In the genomic region with DNA sequence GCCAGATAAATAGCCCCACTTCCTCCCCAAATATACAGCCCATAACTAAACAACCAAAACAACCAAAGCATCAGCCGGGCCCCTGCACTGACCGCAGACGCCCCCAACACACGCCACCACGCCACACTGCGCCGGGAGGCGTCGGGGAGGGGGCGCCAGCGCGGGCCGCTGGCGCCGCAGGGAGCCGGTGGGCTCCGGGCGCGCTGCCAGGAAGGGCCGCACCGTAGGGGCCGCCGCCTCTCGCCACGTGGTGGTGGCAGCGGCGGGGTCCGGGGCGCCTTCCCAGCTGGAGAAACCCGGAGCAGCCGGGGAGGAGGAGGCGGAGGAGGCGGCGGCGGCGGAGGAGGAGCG, we compare ENCODE assay signal across 1 cellular context.
TF ChIP-seq lines count a peak whose summit lies in the region.

No MANE protein-coding gene starts in this region.

TF ChIP-seq in K562, 482 proteins besides CTCF, POLR2A, EP300 and RAD21 (continues in another document):
- TF ChIP-seq NR4A1 (CRISPR knock-in tag; IDR thresholded peaks at IDR 0.05) (no peak), NR4A1 (tag; IDR thresholded peaks at IDR 0.05) (no peak), RFX7 (CRISPR knock-in tag; IDR thresholded peaks at IDR 0.05) (no peak), ZNF589 (CRISPR knock-in tag; IDR thresholded peaks at IDR 0.05; ENCODE audit: low read depth) (no peak), GATAD2B (IDR thresholded peaks at IDR 0.05; ENCODE audit: borderline replicate concordance) (peak; percentile 67; the same call in 1 of the 2 replicates), GTF2E2 (tag; IDR thresholded peaks at IDR 0.05) (no peak), KAT8 (IDR thresholded peaks at IDR 0.05; ENCODE audit: low read depth) (no peak), SREBF1 (IDR thresholded peaks at IDR 0.05; ENCODE audit: borderline replicate concordance, low read depth, low read length) (no peak), GATA2 (CRISPR knock-in tag; IDR thresholded peaks at IDR 0.05) (no peak), ZNF77 (CRISPR knock-in tag; IDR thresholded peaks at IDR 0.05) (no peak), ZBTB7A (IDR thresholded peaks at IDR 0.05; ENCODE audit: borderline replicate concordance, control insufficient read depth, low read depth, low read length) (peak; percentile 96), XRCC5 (IDR thresholded peaks at IDR 0.05; ENCODE audit: low read depth, low read length) (no peak), HNRNPL (IDR thresholded peaks at IDR 0.05; ENCODE audit: low read depth, low read length) (no peak), RBFOX2 (IDR thresholded peaks at IDR 0.05; ENCODE audit: low read depth, low read length) (peak; percentile 56), CSDE1 (IDR thresholded peaks at IDR 0.05) (no peak), PHF8 (IDR thresholded peaks at IDR 0.05; ENCODE audit: borderline replicate concordance, low read length) (peak; percentile 16; the same call in 1 of the 2 replicates), TEAD4 (IDR thresholded peaks at IDR 0.05; ENCODE audit: low read length) (no peak), TEAD4 (CRISPR knock-in tag; IDR thresholded peaks at IDR 0.05; ENCODE audit: borderline replicate concordance) (no peak), NBN (IDR thresholded peaks at IDR 0.05; ENCODE audit: low read depth) (no peak), BCL6 (CRISPR knock-in tag; IDR thresholded peaks at IDR 0.05) (no peak), ZC3H11A (IDR thresholded peaks at IDR 0.05; ENCODE audit: low read depth, low read length) (no peak), TSC22D4 (tag; IDR thresholded peaks at IDR 0.05) (no peak), HCFC1 (IDR thresholded peaks at IDR 0.05; ENCODE audit: low read depth, low read length) (no peak), NFIC (IDR thresholded peaks at IDR 0.05) (peak; percentile 49; the same call in 1 of the 2 replicates), CCNT2 (IDR thresholded peaks at IDR 0.05; ENCODE audit: borderline replicate concordance, extremely low read depth, insufficient read length, low read depth, low read length) (peak; percentile 40), MYC (IDR thresholded peaks at IDR 0.05; ENCODE audit: low read depth, low read length) (peak; percentile 40), MYC (CRISPR knock-in tag; IDR thresholded peaks at IDR 0.05; ENCODE audit: borderline replicate concordance, low read depth) (no peak), ZNF239 (CRISPR knock-in tag; IDR thresholded peaks at IDR 0.05) (no peak), NR2F6 (CRISPR knock-in tag; IDR thresholded peaks at IDR 0.05) (no peak), TAF7 (tag; IDR thresholded peaks at IDR 0.05) (no peak), ZNF41 (CRISPR knock-in tag; conservative IDR thresholded peaks at IDR 0.05) (no peak), DPF2 (IDR thresholded peaks at IDR 0.05) (0 out of 2 replicates have a peak, but pooled peaks have one; percentile 8), WHSC1 (IDR thresholded peaks at IDR 0.05; ENCODE audit: low read length) (no peak), ZNF134 (CRISPR knock-in tag; conservative IDR thresholded peaks at IDR 0.05) (no peak), NUFIP1 (IDR thresholded peaks at IDR 0.05; ENCODE audit: partially characterized antibody) (no peak)
- TF ChIP-seq, protein P1, sequence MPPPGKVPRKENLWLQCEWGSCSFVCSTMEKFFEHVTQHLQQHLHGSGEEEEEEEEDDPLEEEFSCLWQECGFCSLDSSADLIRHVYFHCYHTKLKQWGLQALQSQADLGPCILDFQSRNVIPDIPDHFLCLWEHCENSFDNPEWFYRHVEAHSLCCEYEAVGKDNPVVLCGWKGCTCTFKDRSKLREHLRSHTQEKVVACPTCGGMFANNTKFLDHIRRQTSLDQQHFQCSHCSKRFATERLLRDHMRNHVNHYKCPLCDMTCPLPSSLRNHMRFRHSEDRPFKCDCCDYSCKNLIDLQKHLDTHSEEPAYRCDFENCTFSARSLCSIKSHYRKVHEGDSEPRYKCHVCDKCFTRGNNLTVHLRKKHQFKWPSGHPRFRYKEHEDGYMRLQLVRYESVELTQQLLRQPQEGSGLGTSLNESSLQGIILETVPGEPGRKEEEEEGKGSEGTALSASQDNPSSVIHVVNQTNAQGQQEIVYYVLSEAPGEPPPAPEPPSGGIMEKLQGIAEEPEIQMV (tag; conservative IDR thresholded peaks at IDR 0.05; ENCODE audit: low read depth), result no peak
- TF ChIP-seq, protein P2, sequence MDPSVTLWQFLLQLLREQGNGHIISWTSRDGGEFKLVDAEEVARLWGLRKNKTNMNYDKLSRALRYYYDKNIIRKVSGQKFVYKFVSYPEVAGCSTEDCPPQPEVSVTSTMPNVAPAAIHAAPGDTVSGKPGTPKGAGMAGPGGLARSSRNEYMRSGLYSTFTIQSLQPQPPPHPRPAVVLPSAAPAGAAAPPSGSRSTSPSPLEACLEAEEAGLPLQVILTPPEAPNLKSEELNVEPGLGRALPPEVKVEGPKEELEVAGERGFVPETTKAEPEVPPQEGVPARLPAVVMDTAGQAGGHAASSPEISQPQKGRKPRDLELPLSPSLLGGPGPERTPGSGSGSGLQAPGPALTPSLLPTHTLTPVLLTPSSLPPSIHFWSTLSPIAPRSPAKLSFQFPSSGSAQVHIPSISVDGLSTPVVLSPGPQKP (CRISPR knock-in tag; IDR thresholded peaks at IDR 0.05), result no peak
- TF ChIP-seq, protein P3, sequence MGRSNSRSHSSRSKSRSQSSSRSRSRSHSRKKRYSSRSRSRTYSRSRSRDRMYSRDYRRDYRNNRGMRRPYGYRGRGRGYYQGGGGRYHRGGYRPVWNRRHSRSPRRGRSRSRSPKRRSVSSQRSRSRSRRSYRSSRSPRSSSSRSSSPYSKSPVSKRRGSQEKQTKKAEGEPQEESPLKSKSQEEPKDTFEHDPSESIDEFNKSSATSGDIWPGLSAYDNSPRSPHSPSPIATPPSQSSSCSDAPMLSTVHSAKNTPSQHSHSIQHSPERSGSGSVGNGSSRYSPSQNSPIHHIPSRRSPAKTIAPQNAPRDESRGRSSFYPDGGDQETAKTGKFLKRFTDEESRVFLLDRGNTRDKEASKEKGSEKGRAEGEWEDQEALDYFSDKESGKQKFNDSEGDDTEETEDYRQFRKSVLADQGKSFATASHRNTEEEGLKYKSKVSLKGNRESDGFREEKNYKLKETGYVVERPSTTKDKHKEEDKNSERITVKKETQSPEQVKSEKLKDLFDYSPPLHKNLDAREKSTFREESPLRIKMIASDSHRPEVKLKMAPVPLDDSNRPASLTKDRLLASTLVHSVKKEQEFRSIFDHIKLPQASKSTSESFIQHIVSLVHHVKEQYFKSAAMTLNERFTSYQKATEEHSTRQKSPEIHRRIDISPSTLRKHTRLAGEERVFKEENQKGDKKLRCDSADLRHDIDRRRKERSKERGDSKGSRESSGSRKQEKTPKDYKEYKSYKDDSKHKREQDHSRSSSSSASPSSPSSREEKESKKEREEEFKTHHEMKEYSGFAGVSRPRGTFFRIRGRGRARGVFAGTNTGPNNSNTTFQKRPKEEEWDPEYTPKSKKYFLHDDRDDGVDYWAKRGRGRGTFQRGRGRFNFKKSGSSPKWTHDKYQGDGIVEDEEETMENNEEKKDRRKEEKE (IDR thresholded peaks at IDR 0.05; ENCODE audit: borderline replicate concordance in 1 of 2, control insufficient read depth in 1 of 2, low read depth in 2 of 2, low read length in 1 of 2), result no peak
- TF ChIP-seq, protein P4, sequence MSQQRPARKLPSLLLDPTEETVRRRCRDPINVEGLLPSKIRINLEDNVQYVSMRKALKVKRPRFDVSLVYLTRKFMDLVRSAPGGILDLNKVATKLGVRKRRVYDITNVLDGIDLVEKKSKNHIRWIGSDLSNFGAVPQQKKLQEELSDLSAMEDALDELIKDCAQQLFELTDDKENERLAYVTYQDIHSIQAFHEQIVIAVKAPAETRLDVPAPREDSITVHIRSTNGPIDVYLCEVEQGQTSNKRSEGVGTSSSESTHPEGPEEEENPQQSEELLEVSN (IDR thresholded peaks at IDR 0.05; ENCODE audit: borderline replicate concordance in 1 of 2, extremely low read depth in 1 of 2, insufficient read depth in 1 of 2, insufficient read length in 1 of 2, low read depth in 1 of 2, low read length in 1 of 2, poor library complexity in 1 of 2, severe bottlenecking in 1 of 2), result peak in 1 of 2 experiments; percentile 68
- TF ChIP-seq, protein P5, sequence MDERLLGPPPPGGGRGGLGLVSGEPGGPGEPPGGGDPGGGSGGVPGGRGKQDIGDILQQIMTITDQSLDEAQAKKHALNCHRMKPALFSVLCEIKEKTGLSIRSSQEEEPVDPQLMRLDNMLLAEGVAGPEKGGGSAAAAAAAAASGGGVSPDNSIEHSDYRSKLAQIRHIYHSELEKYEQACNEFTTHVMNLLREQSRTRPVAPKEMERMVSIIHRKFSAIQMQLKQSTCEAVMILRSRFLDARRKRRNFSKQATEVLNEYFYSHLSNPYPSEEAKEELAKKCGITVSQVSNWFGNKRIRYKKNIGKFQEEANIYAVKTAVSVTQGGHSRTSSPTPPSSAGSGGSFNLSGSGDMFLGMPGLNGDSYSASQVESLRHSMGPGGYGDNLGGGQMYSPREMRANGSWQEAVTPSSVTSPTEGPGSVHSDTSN (CRISPR knock-in tag; IDR thresholded peaks at IDR 0.05; ENCODE audit: low read depth), result no peak
- TF ChIP-seq, protein P5 (tag; conservative IDR thresholded peaks at IDR 0.05; ENCODE audit: low read depth), result no peak
- TF ChIP-seq, protein P6, sequence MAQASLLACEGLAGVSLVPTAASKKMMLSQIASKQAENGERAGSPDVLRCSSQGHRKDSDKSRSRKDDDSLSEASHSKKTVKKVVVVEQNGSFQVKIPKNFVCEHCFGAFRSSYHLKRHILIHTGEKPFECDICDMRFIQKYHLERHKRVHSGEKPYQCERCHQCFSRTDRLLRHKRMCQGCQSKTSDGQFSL (CRISPR knock-in tag; IDR thresholded peaks at IDR 0.05), result no peak
- TF ChIP-seq, protein P6 (tag; IDR thresholded peaks at IDR 0.05), result no peak
- TF ChIP-seq, protein P7, sequence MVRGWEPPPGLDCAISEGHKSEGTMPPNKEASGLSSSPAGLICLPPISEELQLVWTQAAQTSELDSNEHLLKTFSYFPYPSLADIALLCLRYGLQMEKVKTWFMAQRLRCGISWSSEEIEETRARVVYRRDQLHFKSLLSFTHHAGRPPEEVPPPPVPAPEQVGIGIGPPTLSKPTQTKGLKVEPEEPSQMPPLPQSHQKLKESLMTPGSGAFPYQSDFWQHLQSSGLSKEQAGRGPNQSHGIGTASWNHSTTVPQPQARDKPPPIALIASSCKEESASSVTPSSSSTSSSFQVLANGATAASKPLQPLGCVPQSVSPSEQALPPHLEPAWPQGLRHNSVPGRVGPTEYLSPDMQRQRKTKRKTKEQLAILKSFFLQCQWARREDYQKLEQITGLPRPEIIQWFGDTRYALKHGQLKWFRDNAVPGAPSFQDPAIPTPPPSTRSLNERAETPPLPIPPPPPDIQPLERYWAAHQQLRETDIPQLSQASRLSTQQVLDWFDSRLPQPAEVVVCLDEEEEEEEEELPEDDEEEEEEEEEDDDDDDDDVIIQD (CRISPR knock-in tag; IDR thresholded peaks at IDR 0.05), result no peak
- TF ChIP-seq, protein P8, sequence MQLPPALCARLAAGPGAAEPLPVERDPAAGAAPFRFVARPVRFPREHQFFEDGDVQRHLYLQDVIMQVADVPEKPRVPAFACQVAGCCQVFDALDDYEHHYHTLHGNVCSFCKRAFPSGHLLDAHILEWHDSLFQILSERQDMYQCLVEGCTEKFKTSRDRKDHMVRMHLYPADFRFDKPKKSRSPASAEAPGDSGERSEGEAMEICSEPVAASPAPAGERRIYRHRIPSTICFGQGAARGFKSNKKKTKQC (CRISPR knock-in tag; IDR thresholded peaks at IDR 0.05), result no peak
- TF ChIP-seq, protein P9, sequence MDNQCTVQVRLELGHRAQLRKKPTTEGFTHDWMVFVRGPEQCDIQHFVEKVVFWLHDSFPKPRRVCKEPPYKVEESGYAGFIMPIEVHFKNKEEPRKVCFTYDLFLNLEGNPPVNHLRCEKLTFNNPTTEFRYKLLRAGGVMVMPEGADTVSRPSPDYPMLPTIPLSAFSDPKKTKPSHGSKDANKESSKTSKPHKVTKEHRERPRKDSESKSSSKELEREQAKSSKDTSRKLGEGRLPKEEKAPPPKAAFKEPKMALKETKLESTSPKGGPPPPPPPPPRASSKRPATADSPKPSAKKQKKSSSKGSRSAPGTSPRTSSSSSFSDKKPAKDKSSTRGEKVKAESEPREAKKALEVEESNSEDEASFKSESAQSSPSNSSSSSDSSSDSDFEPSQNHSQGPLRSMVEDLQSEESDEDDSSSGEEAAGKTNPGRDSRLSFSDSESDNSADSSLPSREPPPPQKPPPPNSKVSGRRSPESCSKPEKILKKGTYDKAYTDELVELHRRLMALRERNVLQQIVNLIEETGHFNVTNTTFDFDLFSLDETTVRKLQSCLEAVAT (IDR thresholded peaks at IDR 0.05), result no peak
- TF ChIP-seq, protein P10, sequence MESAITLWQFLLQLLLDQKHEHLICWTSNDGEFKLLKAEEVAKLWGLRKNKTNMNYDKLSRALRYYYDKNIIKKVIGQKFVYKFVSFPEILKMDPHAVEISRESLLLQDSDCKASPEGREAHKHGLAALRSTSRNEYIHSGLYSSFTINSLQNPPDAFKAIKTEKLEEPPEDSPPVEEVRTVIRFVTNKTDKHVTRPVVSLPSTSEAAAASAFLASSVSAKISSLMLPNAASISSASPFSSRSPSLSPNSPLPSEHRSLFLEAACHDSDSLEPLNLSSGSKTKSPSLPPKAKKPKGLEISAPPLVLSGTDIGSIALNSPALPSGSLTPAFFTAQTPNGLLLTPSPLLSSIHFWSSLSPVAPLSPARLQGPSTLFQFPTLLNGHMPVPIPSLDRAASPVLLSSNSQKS (CRISPR knock-in tag; IDR thresholded peaks at IDR 0.05), result no peak
- TF ChIP-seq, protein P11, sequence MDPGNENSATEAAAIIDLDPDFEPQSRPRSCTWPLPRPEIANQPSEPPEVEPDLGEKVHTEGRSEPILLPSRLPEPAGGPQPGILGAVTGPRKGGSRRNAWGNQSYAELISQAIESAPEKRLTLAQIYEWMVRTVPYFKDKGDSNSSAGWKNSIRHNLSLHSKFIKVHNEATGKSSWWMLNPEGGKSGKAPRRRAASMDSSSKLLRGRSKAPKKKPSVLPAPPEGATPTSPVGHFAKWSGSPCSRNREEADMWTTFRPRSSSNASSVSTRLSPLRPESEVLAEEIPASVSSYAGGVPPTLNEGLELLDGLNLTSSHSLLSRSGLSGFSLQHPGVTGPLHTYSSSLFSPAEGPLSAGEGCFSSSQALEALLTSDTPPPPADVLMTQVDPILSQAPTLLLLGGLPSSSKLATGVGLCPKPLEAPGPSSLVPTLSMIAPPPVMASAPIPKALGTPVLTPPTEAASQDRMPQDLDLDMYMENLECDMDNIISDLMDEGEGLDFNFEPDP (CRISPR knock-in tag; IDR thresholded peaks at IDR 0.05), result no peak
- TF ChIP-seq, protein P12, sequence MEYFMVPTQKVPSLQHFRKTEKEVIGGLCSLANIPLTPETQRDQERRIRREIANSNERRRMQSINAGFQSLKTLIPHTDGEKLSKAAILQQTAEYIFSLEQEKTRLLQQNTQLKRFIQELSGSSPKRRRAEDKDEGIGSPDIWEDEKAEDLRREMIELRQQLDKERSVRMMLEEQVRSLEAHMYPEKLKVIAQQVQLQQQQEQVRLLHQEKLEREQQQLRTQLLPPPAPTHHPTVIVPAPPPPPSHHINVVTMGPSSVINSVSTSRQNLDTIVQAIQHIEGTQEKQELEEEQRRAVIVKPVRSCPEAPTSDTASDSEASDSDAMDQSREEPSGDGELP (CRISPR knock-in tag; IDR thresholded peaks at IDR 0.05; ENCODE audit: borderline replicate concordance), result peak; percentile 58
